In the genomic region with DNA sequence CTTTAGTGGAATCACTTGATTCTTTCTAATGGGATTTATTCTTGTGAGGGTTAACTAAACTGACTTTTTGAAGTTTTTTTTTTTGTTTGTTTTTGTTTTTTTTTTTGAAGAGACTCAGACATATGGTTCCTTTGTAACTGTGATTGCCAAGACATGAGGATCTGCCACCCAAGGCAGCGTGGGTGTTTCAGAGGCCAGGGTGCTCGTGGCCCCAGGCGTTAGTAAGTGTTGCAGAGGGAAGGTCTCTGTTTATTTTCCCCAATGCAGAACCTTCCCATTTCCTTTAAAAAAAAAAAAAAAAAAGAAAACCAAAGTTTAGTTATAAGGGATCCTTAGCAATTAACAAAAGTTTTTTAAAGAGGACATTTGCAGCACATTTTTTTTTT, we compare ENCODE assay signal across 23 cellular contexts.
DNase-seq lines count a peak whose midpoint lies in the region; ATAC-seq and TF ChIP-seq lines count a peak whose summit lies in the region.
"Had no signal": no experiment of that assay in that cellular context is flagged by ENCODE, and none has a peak within 500 bp of the region (broad histone marks: within the 10 kb centered on the region; RNA-seq: fewer than 3 reads in every experiment).

No MANE protein-coding gene starts in this region.

- no peaks in the 10 kb centered on the region for H3K27me3 ChIP-seq in left lung
- H3K27me3 ChIP-seq in upper lobe of right lung, result no peaks in the 10 kb centered on the region
- H3K27me3 ChIP-seq: BE2C; BLaER1 treated with 17β-estradiol and CSF1 and Interleukin-3, amounts not matched to agents 10 nM and 100 nM had no signal

- CTCF ChIA-PET in activated naive CD4-positive, alpha-beta T cell treated with anti-CD3 and anti-CD28 coated beads for 36 hours (lab: Charles Lee), result no interaction called here

- H3K27ac Mint-ChIP-seq in activated naive CD4-positive, alpha-beta T cell treated with anti-CD3 and anti-CD28 coated beads for 36 hours, result no peak overlapping the region
- H3K27ac Mint-ChIP-seq: CD14-positive monocyte; CD4-positive, alpha-beta T cell; GM23338; H9 had no signal

- H3K9me3 ChIP-seq in left lung, result peaks cover 0 to 26% of the 10 kb centered on the region in 2 donors
- no peaks in the 10 kb centered on the region for H3K9me3 ChIP-seq in upper lobe of right lung
- H3K9me3 ChIP-seq: A549 had no signal

- H3K27ac ChIP-seq in left lung (no peak overlapping the region), upper lobe of right lung (peak overlapping the region; percentile 19)
- H3K27ac ChIP-seq: A549; BLaER1 treated with 17β-estradiol and CSF1 and Interleukin-3, amounts not matched to agents 10 nM and 100 nM had no signal

- H3K4me1 Mint-ChIP-seq in activated naive CD4-positive, alpha-beta T cell treated with anti-CD3 and anti-CD28 coated beads for 36 hours (ENCODE audit: low read depth), result no peaks in the 10 kb centered on the region
- H3K4me1 Mint-ChIP-seq: CD8-positive, alpha-beta memory T cell; GM23338 had no signal

- H3K36me3 ChIP-seq in left lung (no peaks in the 10 kb centered on the region), upper lobe of right lung (no peaks in the 10 kb centered on the region)
- H3K36me3 ChIP-seq: BE2C had no signal

- TF ChIP-seq CTCF in left lung (IDR thresholded peaks at IDR 0.05) (no peak), upper lobe of right lung (IDR thresholded peaks at IDR 0.05) (no peak), foreskin fibroblast (IDR thresholded peaks at IDR 0.05; ENCODE audit: low read depth, low read length) (no peak)

- peaks cover 9% of the 10 kb centered on the region for H3K9me3 Mint-ChIP-seq in activated naive CD4-positive, alpha-beta T cell treated with anti-CD3 and anti-CD28 coated beads for 36 hours
- H3K9me3 Mint-ChIP-seq: CD4-positive, alpha-beta T cell had no signal

- no peaks in the 10 kb centered on the region for H3K27me3 Mint-ChIP-seq in activated naive CD4-positive, alpha-beta T cell treated with anti-CD3 and anti-CD28 coated beads for 36 hours (ENCODE audit: low read depth)
- H3K27me3 Mint-ChIP-seq: CD4-positive, alpha-beta T cell had no signal

- H3K4me3 Mint-ChIP-seq in activated naive CD4-positive, alpha-beta T cell treated with anti-CD3 and anti-CD28 coated beads for 36 hours, result no peak overlapping the region
- H3K4me3 Mint-ChIP-seq: CD14-positive monocyte; CD4-positive, alpha-beta T cell; CD8-positive, alpha-beta memory T cell; GM23338; H9 had no signal

- peak; percentile 32 for ATAC-seq in left lung
- no peak for ATAC-seq in upper lobe of right lung
- ATAC-seq: A549, GM23338, HCT116 had no signal

- intact Hi-C loops in activated naive CD4-positive, alpha-beta T cell treated with anti-CD3 and anti-CD28 coated beads for 36 hours (cut with micrococcal nuclease), result no loop called here
- intact Hi-C loops in left lung (cut with DNase I), result no loop called here
- intact Hi-C loops in upper lobe of right lung (cut with DNase I), result no loop called here

- H3K4me3 ChIP-seq in left lung (no peak overlapping the region), upper lobe of right lung (no peak overlapping the region), foreskin fibroblast (ENCODE audit: low read depth in 1 of 2, low read length in 2 of 2) (no peak overlapping the region)
- H3K4me3 ChIP-seq: A549; BLaER1 treated with 17β-estradiol and CSF1 and Interleukin-3, amounts not matched to agents 10 nM and 100 nM; GM23338 had no signal

- no peaks in the 10 kb centered on the region for H3K4me1 ChIP-seq in left lung
- no peaks in the 10 kb centered on the region for H3K4me1 ChIP-seq in upper lobe of right lung
- H3K4me1 ChIP-seq: A549, BE2C had no signal

- H3K36me3 Mint-ChIP-seq in activated naive CD4-positive, alpha-beta T cell treated with anti-CD3 and anti-CD28 coated beads for 36 hours (ENCODE audit: low read depth), result no peaks in the 10 kb centered on the region
- H3K36me3 Mint-ChIP-seq: CD14-positive monocyte; CD8-positive, alpha-beta memory T cell had no signal

- DNase-seq in activated naive CD4-positive, alpha-beta T cell treated with anti-CD3 and anti-CD28 coated beads, Interleukin-2, amount 50 U/mL, for 16 hours, result peak; percentile 1
- DNase-seq in activated naive CD4-positive, alpha-beta T cell treated with anti-CD3 and anti-CD28 coated beads for 36 hours, result no peak
- DNase-seq in left lung (no peak), upper lobe of right lung (peak; percentile 38), foreskin fibroblast (no peak)
- DNase-seq in stimulated activated CD8-positive, alpha-beta memory T cell treated with anti-CD3 and anti-CD28 coated beads, Interleukin-4, amount 100 ng/mL, for 48 hours, result no peak
- DNase-seq: 8988T; ACHN; AML-193; Calu3; CD4-positive, alpha-beta T cell; COR-L47; DMS53; DMS79 treated with DMSO at 0.1 percent for 48 hours; GF-D8; H9 had no signal

Comparison
In these comparisons a context has a peak if more than half of its experiments do, and no peak if none do; other contexts are left out.
1. DNase-seq: peak in activated naive CD4-positive, alpha-beta T cell treated with anti-CD3 and anti-CD28 coated beads, Interleukin-2, amount 50 U/mL, for 16 hours (single experiment) and upper lobe of right lung (single experiment); none in activated naive CD4-positive, alpha-beta T cell treated with anti-CD3 and anti-CD28 coated beads for 36 hours (single experiment), left lung (0 of 2), foreskin fibroblast (0 of 2) and stimulated activated CD8-positive, alpha-beta memory T cell treated with anti-CD3 and anti-CD28 coated beads, Interleukin-4, amount 100 ng/mL, for 48 hours (single experiment).